28 cellular contexts compared by ENCODE assay signal in the genomic region with DNA sequence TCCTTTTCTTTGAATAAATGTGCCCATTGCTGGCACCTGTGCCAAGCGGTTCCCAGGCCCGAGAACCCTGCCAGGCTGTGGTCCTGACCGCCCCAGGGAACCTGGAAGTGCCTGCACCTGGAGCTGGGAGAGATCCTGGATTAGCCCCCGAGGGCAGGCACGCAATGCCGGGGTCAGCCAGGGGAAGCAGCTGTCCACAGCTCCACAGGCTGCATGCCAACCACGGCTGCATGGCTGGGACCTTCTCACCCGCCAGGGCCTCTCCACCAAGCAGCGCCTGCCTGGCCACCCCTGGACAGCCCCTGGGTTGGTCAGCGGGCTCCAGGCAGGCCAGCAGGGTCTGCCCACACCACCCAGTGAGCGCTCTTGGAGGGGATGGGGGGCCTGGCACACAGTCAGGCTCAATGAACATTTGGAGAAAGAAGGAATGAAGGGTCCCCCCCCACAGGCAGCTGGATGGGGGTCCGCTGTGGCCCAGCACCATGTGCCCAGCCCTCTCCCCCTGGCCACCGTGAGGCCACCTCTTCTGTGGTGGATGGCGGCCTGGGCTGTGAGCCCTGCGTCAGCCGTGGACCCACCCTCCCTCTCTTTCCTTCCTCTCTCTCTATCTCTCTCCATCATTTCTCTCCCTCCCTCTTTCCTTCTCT. TPM values are rescaled to one million over a fixed set of nuclear protein-coding genes. Genes with fewer than 3 reads are reported as not detected.
DNase-seq lines count a peak whose midpoint lies in the region; ATAC-seq and TF ChIP-seq lines count a peak whose summit lies in the region.
"Had no signal": no experiment of that assay in that cellular context is flagged by ENCODE, and none has a peak within 500 bp of the region (broad histone marks: within the 10 kb centered on the region; RNA-seq: fewer than 3 reads in every experiment).

No MANE protein-coding gene starts in this region.

- no peak overlapping the region for H3K27ac Mint-ChIP-seq in activated B cell treated with CpG ODN at 0.5 μM for 24 hours
- no peak overlapping the region for H3K27ac Mint-ChIP-seq in activated CD8-positive, alpha-beta T cell treated with anti-CD3 and anti-CD28 coated beads, Interleukin-2, amount 10 ng/mL, durations not matched to agents 7 days and 5 days
- H3K27ac Mint-ChIP-seq: activated naive CD8-positive, alpha-beta T cell; activated T-helper 1 cell treated with anti-CD3 and anti-CD28 coated beads, Interleukin-12 subunit alpha, Interleukin-12 subunit beta, Interleukin-2, Interleukin-4 antibody, amounts not matched to agents 30 ng/mL and 10 ng/mL and 1 ng/mL, durations not matched to agents 14 hours and 24 hours and 36 hours; CD14-positive monocyte had no signal

- WGBS in heart right ventricle, 2 donors, result 71 to 75% methylated on average over 16 of the region's 16 CpGs
- 50 to 70% methylated on average over 4 to 16 of the region's 16 CpGs for WGBS in transverse colon (ENCODE audit: low coverage in 1 of 2), 2 donors

- in situ Hi-C loops in transverse colon (cut with MboI; ENCODE audit: low pct_ligation_motif_present in 1 of 4, low pct_unique_long_range_greater_than_20kb in 1 of 4, low sequenced_read_pairs in 3 of 4), result no loop called here

- H3K36me3 Mint-ChIP-seq in activated B cell treated with CpG ODN at 0.5 μM for 24 hours (ENCODE audit: low read depth), result no peaks in the 10 kb centered on the region
- H3K36me3 Mint-ChIP-seq in activated CD8-positive, alpha-beta T cell treated with anti-CD3 and anti-CD28 coated beads, Interleukin-2, amount 10 ng/mL, durations not matched to agents 7 days and 5 days (ENCODE audit: low read depth), result no peaks in the 10 kb centered on the region
- H3K36me3 Mint-ChIP-seq: activated naive CD8-positive, alpha-beta T cell; CD14-positive monocyte had no signal

- TF ChIP-seq POLR2A in transverse colon (IDR thresholded peaks at IDR 0.05), result no peak

- H3K27ac ChIP-seq in heart right ventricle (no peak overlapping the region), transverse colon (no peak overlapping the region)
- H3K27ac ChIP-seq: ascending aorta, thyroid gland had no signal

- H3K9me3 ChIP-seq in heart right ventricle, result no peaks in the 10 kb centered on the region
- no peaks in the 10 kb centered on the region for H3K9me3 ChIP-seq in transverse colon
- H3K9me3 ChIP-seq: ascending aorta, thyroid gland had no signal

- H3K4me3 Mint-ChIP-seq in activated B cell treated with CpG ODN at 0.5 μM for 24 hours, result no peak overlapping the region
- H3K4me3 Mint-ChIP-seq in activated CD8-positive, alpha-beta T cell treated with anti-CD3 and anti-CD28 coated beads, Interleukin-2, amount 10 ng/mL, durations not matched to agents 7 days and 5 days, result no peak overlapping the region
- H3K4me3 Mint-ChIP-seq: activated naive CD8-positive, alpha-beta T cell; activated T-helper 1 cell treated with anti-CD3 and anti-CD28 coated beads, Interleukin-12 subunit alpha, Interleukin-12 subunit beta, Interleukin-2, Interleukin-4 antibody, amounts not matched to agents 30 ng/mL and 10 ng/mL and 1 ng/mL, durations not matched to agents 14 hours and 24 hours and 36 hours; CD14-positive monocyte had no signal

- no peak for TF ChIP-seq EP300 in transverse colon (IDR thresholded peaks at IDR 0.05; ENCODE audit: low read depth)

- H3K4me1 Mint-ChIP-seq in activated B cell treated with CpG ODN at 0.5 μM for 24 hours, result no peaks in the 10 kb centered on the region
- H3K4me1 Mint-ChIP-seq in activated CD8-positive, alpha-beta T cell treated with anti-CD3 and anti-CD28 coated beads, Interleukin-2, amount 10 ng/mL, durations not matched to agents 7 days and 5 days (ENCODE audit: low read depth), result no peaks in the 10 kb centered on the region
- H3K4me1 Mint-ChIP-seq: CD14-positive monocyte had no signal

- H3K27me3 Mint-ChIP-seq in activated B cell treated with CpG ODN at 0.5 μM for 24 hours, result peaks cover 6% of the 10 kb centered on the region
- no peaks in the 10 kb centered on the region for H3K27me3 Mint-ChIP-seq in activated CD8-positive, alpha-beta T cell treated with anti-CD3 and anti-CD28 coated beads, Interleukin-2, amount 10 ng/mL, durations not matched to agents 7 days and 5 days (ENCODE audit: low read depth)

- H3K4me1 ChIP-seq in heart right ventricle (no peaks in the 10 kb centered on the region), transverse colon (no peaks in the 10 kb centered on the region)
- H3K4me1 ChIP-seq: ascending aorta, thyroid gland had no signal

- H3K36me3 ChIP-seq in heart right ventricle (no peaks in the 10 kb centered on the region), transverse colon (no peaks in the 10 kb centered on the region)
- H3K36me3 ChIP-seq: ascending aorta, thyroid gland had no signal

- intact Hi-C loops in Right ventricle myocardium superior (cut with DNase I) (no loop called here), heart right ventricle (cut with DNase I) (no loop called here), activated B cell treated with CpG ODN at 0.5 μM for 24 hours (cut with micrococcal nuclease) (no loop called here), transverse colon (cut with DNase I; ENCODE audit: low total_unique reads) (no loop called here)

- H3K4me3 ChIP-seq in heart right ventricle (no peak overlapping the region), transverse colon (no peak overlapping the region)
- H3K4me3 ChIP-seq: ascending aorta, thyroid gland had no signal

- ATAC-seq in Right ventricle myocardium superior (ENCODE audit: poor library complexity) (no peak), heart right ventricle (no peak), activated B cell treated with CpG ODN at 0.5 μM for 24 hours (ENCODE audit: low read depth) (no peak), omental fat pad (ENCODE audit: low FRiP score) (no peak), HG02973 (IDR thresholded peaks at IDR 0.05; ENCODE audit: unreplicated experiment) (no peak)
- ATAC-seq in activated CD8-positive, alpha-beta T cell treated with anti-CD3 and anti-CD28 coated beads, Interleukin-2, amount 10 ng/mL, durations not matched to agents 7 days and 5 days, result no peak
- ATAC-seq: HCT116, left colon had no signal

- H3K9me3 Mint-ChIP-seq in activated B cell treated with CpG ODN at 0.5 μM for 24 hours, result peaks cover 8% of the 10 kb centered on the region
- no peaks in the 10 kb centered on the region for H3K9me3 Mint-ChIP-seq in activated CD8-positive, alpha-beta T cell treated with anti-CD3 and anti-CD28 coated beads, Interleukin-2, amount 10 ng/mL, durations not matched to agents 7 days and 5 days (ENCODE audit: insufficient read depth)

- H3K27me3 ChIP-seq in heart right ventricle, result peaks cover 0 to 38% (median 18%) of the 10 kb centered on the region in 7 donors
- H3K27me3 ChIP-seq in transverse colon, result peaks cover 24% of the 10 kb centered on the region
- H3K27me3 ChIP-seq: ascending aorta, thyroid gland had no signal

- CTCF ChIA-PET in activated B cell treated with CpG ODN at 0.5 μM for 24 hours (lab: Charles Lee), result no interaction called here
- CTCF ChIA-PET in activated CD8-positive, alpha-beta T cell treated with anti-CD3 and anti-CD28 coated beads, Interleukin-2, amount 10 ng/mL, durations not matched to agents 7 days and 5 days (lab: Charles Lee), result no interaction called here

- TF ChIP-seq CTCF in heart right ventricle (IDR thresholded peaks at IDR 0.05) (no peak), activated B cell treated with CpG ODN at 0.5 μM for 24 hours (IDR thresholded peaks at IDR 0.05) (no peak), omental fat pad (IDR thresholded peaks at IDR 0.05) (no peak), transverse colon (IDR thresholded peaks at IDR 0.05) (no peak)

- DNase-seq in Right ventricle myocardium superior (peak; percentile 32), heart right ventricle (no peak), activated B cell treated with CpG ODN at 0.5 μM for 24 hours (peak; percentile 7), omental fat pad (ENCODE audit: low spot score) (peak; percentile 6), transverse colon (peak; percentile 5), NCI-H748 treated with DMSO at 0.1 percent for 48 hours (lab: John Stamatoyannopoulos, UW) (no peak)
- DNase-seq in activated CD8-positive, alpha-beta T cell treated with anti-CD3 and anti-CD28 coated beads, Interleukin-2, amount 10 ng/mL, durations not matched to agents 7 days and 5 days, result no peak
- DNase-seq: activated CD4-positive, CD25-positive, alpha-beta regulatory T cell; central memory CD4-positive, alpha-beta T cell; dermis blood vessel endothelial cell; mesendoderm; NCI-H1092 treated with DMSO at 0.1 percent for 48 hours; NCI-H1930; NCI-H69; retina; stimulated activated CD4-positive, alpha-beta T cell treated with anti-CD3 and anti-CD28 coated beads, Interleukin-12 subunit alpha, Interleukin-12 subunit beta, amount 100 ng/mL, for 4 hours; stimulated activated naive CD4-positive, alpha-beta T cell; SW 1271; T1000; thyroid gland had no signal

- POLR2A ChIA-PET in activated B cell treated with CpG ODN at 0.5 μM for 24 hours (lab: Charles Lee), result no interaction called here
- POLR2A ChIA-PET in activated CD8-positive, alpha-beta T cell treated with anti-CD3 and anti-CD28 coated beads, Interleukin-2, amount 10 ng/mL, durations not matched to agents 7 days and 5 days (lab: Charles Lee), result no interaction called here

RNA-seq across cellular contexts. Expression of a gene that starts 35.3 kb away (rescaled TPM):
- total RNA-seq in Right ventricle myocardium superior, result not detected
- total RNA-seq in heart right ventricle, result not detected
- not detected for polyA plus RNA-seq in heart right ventricle
- not detected in 2 replicates for total RNA-seq in activated B cell treated with CpG ODN at 0.5 μM for 24 hours
- not detected for total RNA-seq in omental fat pad
- total RNA-seq in transverse colon, result not detected
- not detected for total RNA-seq in activated CD8-positive, alpha-beta T cell treated with anti-CD3 and anti-CD28 coated beads, Interleukin-2, amount 10 ng/mL, durations not matched to agents 7 days and 5 days
- total RNA-seq: activated T-helper 1 cell treated with anti-CD3 and anti-CD28 coated beads, Interleukin-12 subunit alpha, Interleukin-12 subunit beta, Interleukin-2, Interleukin-4 antibody, amounts not matched to agents 30 ng/mL and 10 ng/mL and 1 ng/mL, durations not matched to agents 14 hours and 24 hours and 36 hours; dermis blood vessel endothelial cell; endothelial cell of umbilical vein; thyroid gland had no signal
- polyA plus RNA-seq: CD14-positive monocyte, endothelial cell of umbilical vein had no signal

RNA-seq across cellular contexts. Expression of a gene that starts 47.8 kb away (rescaled TPM):
- total RNA-seq in Right ventricle myocardium superior, result not detected
- under 1 TPM in 1 of 10 donors, not detected in 9; 0.03 TPM for total RNA-seq in heart right ventricle
- not detected for polyA plus RNA-seq in heart right ventricle
- not detected in 2 replicates for total RNA-seq in activated B cell treated with CpG ODN at 0.5 μM for 24 hours
- not detected for total RNA-seq in omental fat pad
- 100 to 1,000 TPM; 269 to 910 (median 671) TPM for total RNA-seq in transverse colon
- not detected for total RNA-seq in activated CD8-positive, alpha-beta T cell treated with anti-CD3 and anti-CD28 coated beads, Interleukin-2, amount 10 ng/mL, durations not matched to agents 7 days and 5 days
- total RNA-seq: activated T-helper 1 cell treated with anti-CD3 and anti-CD28 coated beads, Interleukin-12 subunit alpha, Interleukin-12 subunit beta, Interleukin-2, Interleukin-4 antibody, amounts not matched to agents 30 ng/mL and 10 ng/mL and 1 ng/mL, durations not matched to agents 14 hours and 24 hours and 36 hours; dermis blood vessel endothelial cell; endothelial cell of umbilical vein; thyroid gland had no signal
- polyA plus RNA-seq: CD14-positive monocyte, endothelial cell of umbilical vein had no signal

Comparison
In these comparisons a context has a peak if more than half of its experiments do, and no peak if none do; other contexts are left out.
1. DNase-seq: peak in Right ventricle myocardium superior (single experiment), activated B cell treated with CpG ODN at 0.5 μM for 24 hours (single experiment), omental fat pad (single experiment) and transverse colon (single experiment); none in heart right ventricle (0 of 2), activated CD8-positive, alpha-beta T cell treated with anti-CD3 and anti-CD28 coated beads, Interleukin-2, amount 10 ng/mL, durations not matched to agents 7 days and 5 days (single experiment) and NCI-H748 treated with DMSO at 0.1 percent for 48 hours (single experiment).
2. RNA of a gene that starts 47.8 kb away (total RNA-seq): 269 to 910 TPM in transverse colon; not detected in Right ventricle myocardium superior (single experiment), 0.03 TPM in heart right ventricle, not detected in activated B cell treated with CpG ODN at 0.5 μM for 24 hours, not detected in omental fat pad and not detected in activated CD8-positive, alpha-beta T cell treated with anti-CD3 and anti-CD28 coated beads, Interleukin-2, amount 10 ng/mL, durations not matched to agents 7 days and 5 days; every median in the first group is over 100 times any median in the second.